Comparison of ENCODE assay signal across 8 cellular contexts in the genomic region with DNA sequence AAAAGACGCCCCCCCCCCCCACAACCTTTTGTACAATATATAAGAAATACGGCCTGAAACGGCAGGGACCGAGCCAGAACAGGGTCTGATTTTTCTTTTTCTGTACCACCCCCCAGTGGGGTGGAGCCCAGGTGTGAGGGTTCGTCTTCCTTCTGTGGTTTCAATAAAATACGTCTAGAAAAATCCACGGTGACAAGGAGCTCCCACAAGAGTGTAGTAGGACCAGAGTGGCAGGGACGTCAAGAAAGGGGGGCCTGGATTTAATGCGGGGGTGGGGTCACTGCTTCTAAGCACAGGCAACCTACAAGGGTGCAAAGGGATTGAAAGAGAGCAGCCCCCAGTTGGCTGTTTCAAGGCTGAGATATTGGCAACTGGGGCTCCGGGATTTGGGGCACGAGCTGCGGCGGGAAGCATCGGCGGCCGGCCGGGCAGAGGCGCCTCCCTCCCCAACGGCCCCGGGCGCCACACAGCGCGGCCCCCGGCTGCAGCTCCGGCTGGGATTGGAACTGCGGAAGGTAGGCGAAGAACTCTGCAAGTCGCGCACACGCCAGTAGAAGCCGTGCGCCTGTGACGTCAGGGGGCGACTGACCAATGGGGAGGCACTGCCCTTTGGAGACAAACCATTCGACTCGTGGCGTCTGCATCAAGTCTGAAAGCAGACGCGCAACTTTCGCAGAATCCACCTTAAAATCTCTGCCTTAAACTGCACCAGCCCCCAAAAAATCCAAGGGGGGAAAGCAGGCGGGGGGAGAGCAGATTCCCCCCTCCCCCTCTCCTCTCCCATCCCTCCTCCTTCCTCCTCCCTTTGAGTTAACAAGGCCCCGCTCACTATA. TPM values are rescaled to one million over a fixed set of nuclear protein-coding genes. Genes with fewer than 3 reads are reported as not detected.
DNase-seq lines count a peak whose midpoint lies in the region; ATAC-seq and TF ChIP-seq lines count a peak whose summit lies in the region.

DLX6 (plus strand) TSS at position 623 of the 833 bp plus-strand sequence. CDS start 425 bp downstream, outside the sequence.

- intact Hi-C loops in mucosa of descending colon (cut with DNase I, micrococcal nuclease): no loop called here

- no peak for TF ChIP-seq EP300 in upper lobe of left lung (IDR thresholded peaks at IDR 0.05)

- no peak for TF ChIP-seq POLR2A in Peyer's patch (IDR thresholded peaks at IDR 0.05)
- no peak for TF ChIP-seq POLR2A in upper lobe of left lung (IDR thresholded peaks at IDR 0.05)

- H3K9me3 ChIP-seq in Peyer's patch (no peaks in the 10 kb centered on the region), mucosa of descending colon (no peaks in the 10 kb centered on the region), upper lobe of left lung (no peaks in the 10 kb centered on the region)

- H3K36me3 ChIP-seq in Peyer's patch: no peaks in the 10 kb centered on the region
- H3K36me3 ChIP-seq in mucosa of descending colon (ENCODE audit: low read depth): no peaks in the 10 kb centered on the region
- H3K36me3 ChIP-seq in upper lobe of left lung: no peaks in the 10 kb centered on the region

- ATAC-seq in mucosa of descending colon (peak; percentile 64), upper lobe of left lung (ENCODE audit: low FRiP score in 2 of 2) (peak in 1 of 2 donors; percentile 51), GM18873 (IDR thresholded peaks at IDR 0.05; ENCODE audit: low FRiP score, unreplicated experiment) (no peak)

- DNase-seq in D341Med (ENCODE audit: low spot score) (peak; percentile 85), Peyer's patch (no peak), choroid plexus epithelial cell (ENCODE audit: low read depth) (no peak), mucosa of descending colon (peak in 2 of 3 donors; percentile 37 to 50), upper lobe of left lung (peak in 1 of 2 donors; percentile 82), KG1 (lab: John Stamatoyannopoulos, UW) (no peak)

- H3K36me3 Mint-ChIP-seq in IgD-negative memory B cell: no peaks in the 10 kb centered on the region

- peaks cover 0 to 54% of the 10 kb centered on the region in 2 donors for H3K27me3 ChIP-seq in Peyer's patch
- peaks cover 0 to 67% (median 44%) of the 10 kb centered on the region in 4 donors for H3K27me3 ChIP-seq in upper lobe of left lung

- peaks cover 4 to 8% (median 6%) of the 10 kb centered on the region in 3 donors for H3K4me1 Mint-ChIP-seq in IgD-negative memory B cell

- H3K27me3 Mint-ChIP-seq in IgD-negative memory B cell: peaks cover 71% of the 10 kb centered on the region

- TF ChIP-seq CTCF in Peyer's patch (IDR thresholded peaks at IDR 0.05) (no peak), choroid plexus epithelial cell (conservative IDR thresholded peaks at IDR 0.05; ENCODE audit: low read depth, low read length) (no peak), mucosa of descending colon (IDR thresholded peaks at IDR 0.05) (no peak), upper lobe of left lung (IDR thresholded peaks at IDR 0.05) (no peak)

- peak within 1 kb of the TSS in 3 of 4 donors; percentile 31 to 46 (median 43) for H3K4me3 ChIP-seq in Peyer's patch
- peak within 1 kb of the TSS; percentile 20 for H3K4me3 ChIP-seq in choroid plexus epithelial cell (ENCODE audit: low read depth, low read length)
- H3K4me3 ChIP-seq in mucosa of descending colon: no peak within 1 kb of the TSS
- H3K4me3 ChIP-seq in upper lobe of left lung: peak within 1 kb of the TSS in 3 of 4 donors; percentile 19 to 41 (median 40)

- WGBS in upper lobe of left lung, 2 donors: 3 to 5% methylated on average over 28 to 36 of the region's 42 CpGs

- peaks cover 0 to 33% (median 0%) of the 10 kb centered on the region in 4 donors for H3K4me1 ChIP-seq in Peyer's patch
- H3K4me1 ChIP-seq in mucosa of descending colon (ENCODE audit: low read depth): peaks cover 13% of the 10 kb centered on the region
- H3K4me1 ChIP-seq in upper lobe of left lung: peaks cover 16 to 35% (median 22%) of the 10 kb centered on the region in 4 donors

- peak within 1 kb of the TSS in 2 of 3 donors; percentile 53 to 76 for H3K27ac Mint-ChIP-seq in IgD-negative memory B cell

- H3K27ac ChIP-seq in Peyer's patch: no peak within 1 kb of the TSS
- no peak within 1 kb of the TSS for H3K27ac ChIP-seq in upper lobe of left lung

- peak within 1 kb of the TSS; percentile 64 to 90 (median 75) for H3K4me3 Mint-ChIP-seq in IgD-negative memory B cell

- peaks cover 0 to 3% (median 0%) of the 10 kb centered on the region in 3 donors for H3K9me3 Mint-ChIP-seq in IgD-negative memory B cell

RNA-seq across cellular contexts. Expression of gene DLX6, which starts in this region (rescaled TPM):
- polyA plus RNA-seq in IgD-negative memory B cell: not detected
- not detected for total RNA-seq in Peyer's patch
- total RNA-seq in mucosa of descending colon: under 1 TPM in 1 of 3 donors, not detected in 2; 0.32 TPM
- not detected for total RNA-seq in upper lobe of left lung

Comparison
In these comparisons a context has a peak if more than half of its experiments do, and no peak if none do; other contexts are left out.
1. Peak in DNase-seq and ATAC-seq in mucosa of descending colon; RNA of the gene not detected or under 1 TPM.